ENCODE assay signal across 8 cellular contexts in genomic region chr15:41501191-41501917, GRCh38. TPM values are rescaled to one million over a fixed set of nuclear protein-coding genes. Genes with fewer than 3 reads are reported as not detected.
A peak's percentile ranks its signal among the peaks of the same experiment; 100 is the strongest.
DNase-seq lines count a peak whose midpoint lies in the region; ATAC-seq lines count a peak whose summit lies in the region.

No MANE protein-coding gene starts in this region.

- peaks cover 46 to 66% (median 62%) of the 10 kb centered on the region in 3 donors for H3K27me3 ChIP-seq in skeletal muscle tissue (ENCODE audit: control insufficient read depth in 3 of 3, insufficient read depth in 3 of 3, low read length in 3 of 3)

- H3K27ac Mint-ChIP-seq in activated CD4-positive, alpha-beta T cell treated with anti-CD3 and anti-CD28 coated beads, Interleukin-2, amount 10 ng/mL, durations not matched to agents 24 days and 14 days, result no peak overlapping the region

- H3K4me3 ChIP-seq in skeletal muscle tissue (ENCODE audit: low read length in 3 of 3), result peak overlapping the region in 2 of 3 donors; percentile 41 to 52

- no peaks in the 10 kb centered on the region for H3K36me3 Mint-ChIP-seq in activated CD4-positive, alpha-beta T cell treated with anti-CD3 and anti-CD28 coated beads, Interleukin-2, amount 10 ng/mL, durations not matched to agents 24 days and 14 days (ENCODE audit: low read depth)

- no peak overlapping the region for H3K27ac ChIP-seq in skeletal muscle tissue (ENCODE audit: low read depth, low read length)

- H3K36me3 ChIP-seq in skeletal muscle tissue (ENCODE audit: control insufficient read depth in 3 of 3, insufficient read depth in 3 of 3, low read length in 3 of 3), result no peaks in the 10 kb centered on the region

- no peaks in the 10 kb centered on the region for H3K9me3 ChIP-seq in skeletal muscle tissue (ENCODE audit: control insufficient read depth in 3 of 3, low read length in 3 of 3)

- in situ Hi-C loops in G401 (cut with HindIII; ENCODE audit: low sequenced_read_pairs), result no loop called here

- no peaks in the 10 kb centered on the region for H3K9me3 Mint-ChIP-seq in activated CD4-positive, alpha-beta T cell treated with anti-CD3 and anti-CD28 coated beads, Interleukin-2, amount 10 ng/mL, durations not matched to agents 24 days and 14 days

- H3K27me3 Mint-ChIP-seq in activated CD4-positive, alpha-beta T cell treated with anti-CD3 and anti-CD28 coated beads, Interleukin-2, amount 10 ng/mL, durations not matched to agents 24 days and 14 days, result peaks cover 76% of the 10 kb centered on the region

- intact Hi-C loops in activated CD4-positive, alpha-beta T cell treated with anti-CD3 and anti-CD28 coated beads, Interleukin-2, amount 10 ng/mL, durations not matched to agents 24 days and 14 days (cut with micrococcal nuclease), result loop anchor here (5.0 kb wide), 1 partner anchor 34 kb away; no protein-coding TSS in a partner anchor

- peak; percentile 83 for DNase-seq in activated CD4-positive, alpha-beta T cell treated with anti-CD3 and anti-CD28 coated beads, Interleukin-2, amount 10 ng/mL, durations not matched to agents 24 days and 14 days
- DNase-seq in glomerular visceral epithelial cell (ENCODE audit: extremely low spot score) (peak; percentile 27), OCI-M2 (lab: John Stamatoyannopoulos, UW; ENCODE audit: unreplicated experiment) (no peak), activated gamma-delta T cell treated with Interleukin-2 at 50 U/mL for 16 hours (no peak), G401 (ENCODE audit: low spot score) (no peak), NCI-H1930 (lab: John Stamatoyannopoulos, UW) (no peak)

- H3K4me1 ChIP-seq in skeletal muscle tissue (ENCODE audit: control insufficient read depth in 3 of 3, insufficient read depth in 3 of 3, low read length in 3 of 3), result peaks cover 11 to 18% (median 14%) of the 10 kb centered on the region in 3 donors

- H3K4me3 Mint-ChIP-seq in activated CD4-positive, alpha-beta T cell treated with anti-CD3 and anti-CD28 coated beads, Interleukin-2, amount 10 ng/mL, durations not matched to agents 24 days and 14 days, result peak overlapping the region; percentile 76

- H3K4me1 Mint-ChIP-seq in activated CD4-positive, alpha-beta T cell treated with anti-CD3 and anti-CD28 coated beads, Interleukin-2, amount 10 ng/mL, durations not matched to agents 24 days and 14 days, result peaks cover 15% of the 10 kb centered on the region

- ATAC-seq in GM19452 (IDR thresholded peaks at IDR 0.05; ENCODE audit: unreplicated experiment), result peak; percentile 38

- no peak overlapping the region for H3K9ac ChIP-seq in skeletal muscle tissue (ENCODE audit: low read depth in 1 of 3, low read length in 3 of 3)

RNA-seq across cellular contexts. Expression of gene ITPKA, which starts 7.7 kb away (rescaled TPM):
- 3.3 and 3.8 TPM in 2 replicates for total RNA-seq in activated CD4-positive, alpha-beta T cell treated with anti-CD3 and anti-CD28 coated beads, Interleukin-2, amount 10 ng/mL, durations not matched to agents 24 days and 14 days
- not detected for total RNA-seq in skeletal muscle tissue
- 12.4 and 20.0 TPM in 2 replicates for total RNA-seq in G401 (2014; rRNA removed; shearing (Covaris generic))

RNA-seq across cellular contexts. Expression of gene LTK, which starts 12.3 kb away (rescaled TPM):
- not detected in 2 replicates for total RNA-seq in activated CD4-positive, alpha-beta T cell treated with anti-CD3 and anti-CD28 coated beads, Interleukin-2, amount 10 ng/mL, durations not matched to agents 24 days and 14 days
- 4.2 TPM for total RNA-seq in skeletal muscle tissue
- total RNA-seq in G401 (2014; rRNA removed; shearing (Covaris generic)), result not detected in 2 replicates

RNA-seq across cellular contexts. Expression of gene RPAP1, which starts 42.7 kb away (rescaled TPM):
- total RNA-seq in activated CD4-positive, alpha-beta T cell treated with anti-CD3 and anti-CD28 coated beads, Interleukin-2, amount 10 ng/mL, durations not matched to agents 24 days and 14 days, result 56.5 and 61.3 TPM in 2 replicates
- 6.8 TPM for total RNA-seq in skeletal muscle tissue
- 24.3 and 46.5 TPM in 2 replicates for total RNA-seq in G401 (2014; rRNA removed; shearing (Covaris generic))

RNA-seq across cellular contexts. Expression of gene TYRO3, which starts 57.7 kb away (rescaled TPM):
- 4.2 and 6.2 TPM in 2 replicates for total RNA-seq in activated CD4-positive, alpha-beta T cell treated with anti-CD3 and anti-CD28 coated beads, Interleukin-2, amount 10 ng/mL, durations not matched to agents 24 days and 14 days
- total RNA-seq in skeletal muscle tissue, result 11.5 TPM
- total RNA-seq in G401 (2014; rRNA removed; shearing (Covaris generic)), result 25.9 and 26.2 TPM in 2 replicates

Comparison
In these comparisons a context has a peak if more than half of its experiments do, and no peak if none do; other contexts are left out.
1. DNase-seq: peak in activated CD4-positive, alpha-beta T cell treated with anti-CD3 and anti-CD28 coated beads, Interleukin-2, amount 10 ng/mL, durations not matched to agents 24 days and 14 days (single experiment) and glomerular visceral epithelial cell (single experiment); none in OCI-M2 (single experiment), activated gamma-delta T cell treated with Interleukin-2 at 50 U/mL for 16 hours (single experiment), G401 (single experiment) and NCI-H1930 (0 of 2).